Comparison of ENCODE assay signal across 29 cellular contexts in the genomic region with DNA sequence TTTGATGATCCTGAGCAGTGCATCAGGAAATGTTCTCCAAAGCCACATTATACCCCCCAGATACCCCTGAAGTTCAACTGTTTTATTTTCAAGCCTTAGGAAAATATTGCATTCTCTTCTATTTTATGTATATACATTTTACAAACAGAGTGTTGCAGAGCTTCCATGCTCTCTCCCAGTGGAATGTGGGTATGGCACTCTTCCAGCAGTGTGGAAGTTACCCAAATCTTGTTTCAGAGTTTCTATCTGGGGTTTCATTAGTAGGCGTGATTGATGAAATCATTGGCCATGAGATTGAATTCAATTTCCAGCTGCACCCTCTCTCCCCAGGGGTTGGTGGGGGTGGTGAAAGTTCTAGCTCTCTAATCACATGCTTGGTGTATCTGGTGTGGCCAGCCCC.
"Had no signal": no experiment of that assay in that cellular context is flagged by ENCODE, and none has a peak within 500 bp of the region (broad histone marks: within the 10 kb centered on the region; RNA-seq: fewer than 3 reads in every experiment).

No MANE protein-coding gene starts in this region.

- H3K9me3 Mint-ChIP-seq: activated CD8-positive, alpha-beta T cell treated with anti-CD3 and anti-CD28 coated beads for 36 hours; activated T-cell treated with anti-CD3 and anti-CD28 coated beads, Interleukin-2, amount 50 U/mL, for 4 hours; activated T-helper 17 cell treated with anti-CD3 and anti-CD28 coated beads, Interleukin-2, amount 50 U/mL, for 72 hours had no signal

- H3K4me1 Mint-ChIP-seq: activated T-helper 17 cell treated with anti-CD3 and anti-CD28 coated beads, Interleukin-2, amount 50 U/mL, for 72 hours had no signal

- H3K4me3 Mint-ChIP-seq: activated CD8-positive, alpha-beta T cell treated with anti-CD3 and anti-CD28 coated beads for 36 hours; activated naive CD8-positive, alpha-beta T cell; activated T-cell treated with anti-CD3 and anti-CD28 coated beads, Interleukin-2, amount 50 U/mL, for 4 hours; activated T-helper 17 cell treated with anti-CD3 and anti-CD28 coated beads, Interleukin-2, amount 50 U/mL, for 72 hours had no signal

- H3K4me1 ChIP-seq: body of pancreas, breast epithelium, colonic mucosa, esophagus squamous epithelium, gastroesophageal sphincter had no signal

- H3K4me3 ChIP-seq: body of pancreas, breast epithelium, cardiac muscle cell, colonic mucosa, esophagus squamous epithelium, gastroesophageal sphincter had no signal

- ATAC-seq: activated CD8-positive, alpha-beta T cell treated with anti-CD3 and anti-CD28 coated beads for 36 hours; activated T-cell treated with anti-CD3 and anti-CD28 coated beads, Interleukin-2, amount 50 U/mL, for 4 hours; activated T-helper 17 cell treated with anti-CD3 and anti-CD28 coated beads, Interleukin-2, amount 50 U/mL, for 72 hours; body of pancreas; gastroesophageal sphincter had no signal

- DNase-seq: activated CD4-positive, alpha-beta T cell treated with anti-CD3 and anti-CD28 coated beads for 1 hour; activated CD4-positive, alpha-beta T cell treated with anti-CD3 and anti-CD28 coated beads for 48 hours; activated CD4-positive, alpha-beta T cell treated with anti-CD3 and anti-CD28 coated beads, Interleukin-2, amount 50 U/mL, for 1 hour; activated CD4-positive, alpha-beta T cell treated with anti-CD3 and anti-CD28 coated beads, Interleukin-2, amount 50 U/mL, for 48 hours; activated CD4-positive, CD25-positive, alpha-beta regulatory T cell; activated CD8-positive, alpha-beta memory T cell treated with anti-CD3 and anti-CD28 coated beads for 24 hours; activated CD8-positive, alpha-beta T cell treated with anti-CD3 and anti-CD28 coated beads for 36 hours; activated effector memory CD4-positive, alpha-beta T cell treated with Interleukin-2 at 50 U/mL for 16 hours; activated gamma-delta T cell treated with Interleukin-2 at 50 U/mL for 16 hours; activated naive CD4-positive, alpha-beta T cell treated with anti-CD3 and anti-CD28 coated beads, Interleukin-2, amount 50 U/mL, for 16 hours; activated naive CD4-positive, alpha-beta T cell treated with Interleukin-2 at 50 U/mL for 16 hours; activated T-cell treated with anti-CD3 and anti-CD28 coated beads, Interleukin-2, amount 50 U/mL, for 4 hours; amniotic stem cell; body of pancreas; central memory CD4-positive, alpha-beta T cell; cerebellar nuclear complex; colonic mucosa; effector CD8-positive, alpha-beta T cell; esophagus squamous epithelium; foreskin melanocyte; head of caudate nucleus; hippocampal formation; T-helper 2 cell had no signal

- H3K27ac Mint-ChIP-seq: activated CD8-positive, alpha-beta T cell treated with anti-CD3 and anti-CD28 coated beads for 36 hours; activated naive CD8-positive, alpha-beta T cell; activated T-helper 17 cell treated with anti-CD3 and anti-CD28 coated beads, Interleukin-2, amount 50 U/mL, for 72 hours had no signal

- H3K27me3 ChIP-seq: body of pancreas, breast epithelium, cardiac muscle cell, colonic mucosa, gastroesophageal sphincter had no signal

- H3K36me3 Mint-ChIP-seq: activated naive CD8-positive, alpha-beta T cell had no signal

- H3K36me3 ChIP-seq: breast epithelium, cardiac muscle cell, colonic mucosa, esophagus squamous epithelium, gastroesophageal sphincter had no signal

- H3K27ac ChIP-seq: body of pancreas, breast epithelium, cardiac muscle cell, colonic mucosa, epithelial cell of prostate, esophagus squamous epithelium, gastroesophageal sphincter had no signal

- H3K9me3 ChIP-seq: body of pancreas, colonic mucosa, esophagus squamous epithelium had no signal
